ENCODE assay signal across 15 cellular contexts in the genomic region with DNA sequence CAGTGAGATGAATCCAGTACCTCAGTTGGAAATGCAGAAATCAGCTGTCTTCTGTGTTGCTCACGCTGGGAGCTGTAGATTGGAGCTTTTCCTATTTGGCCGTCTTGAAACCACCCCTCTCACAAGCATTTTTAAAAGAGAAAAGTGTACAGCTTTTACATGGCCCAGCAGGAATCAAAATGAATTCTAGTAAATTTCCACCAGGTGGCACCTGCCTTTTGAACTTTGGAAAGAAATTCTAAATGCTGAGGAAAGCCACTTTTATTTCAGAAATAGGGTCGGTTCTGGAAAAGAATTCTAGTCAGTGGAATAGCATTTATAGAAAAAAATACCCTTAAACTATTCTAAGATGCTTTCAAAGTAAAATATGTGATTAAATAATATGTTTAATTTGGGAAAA.
A peak's percentile ranks its signal among the peaks of the same experiment; 100 is the strongest.
DNase-seq lines count a peak whose midpoint lies in the region; ATAC-seq, FAIRE-seq and TF ChIP-seq lines count a peak whose summit lies in the region.
"Had no signal": no experiment of that assay in that cellular context is flagged by ENCODE, and none has a peak within 500 bp of the region (broad histone marks: within the 10 kb centered on the region; RNA-seq: fewer than 3 reads in every experiment).

No MANE protein-coding gene starts in this region.

- no peak overlapping the region for H3K9ac ChIP-seq in Loucy (ENCODE audit: low read depth, low read length, poor library complexity, severe bottlenecking)
- no peak overlapping the region for H3K9ac ChIP-seq in neural progenitor cell

- POLR2A ChIA-PET in CD8-positive, alpha-beta memory T cell (lab: Charles Lee), result no interaction called here

- H3K4me3 ChIP-seq in Loucy (ENCODE audit: low read length, poor library complexity, severe bottlenecking) (no peak overlapping the region), bronchial epithelial cell (ENCODE audit: low read depth, low read length) (no peak overlapping the region), neural progenitor cell (no peak overlapping the region)
- no peak overlapping the region for H3K4me3 ChIP-seq in CD8-positive, alpha-beta memory T cell (ENCODE audit: low read length)

- H3K27ac Mint-ChIP-seq in neural progenitor cell, result no peak overlapping the region
- no peak overlapping the region for H3K27ac Mint-ChIP-seq in CD8-positive, alpha-beta memory T cell
- H3K27ac Mint-ChIP-seq: naive B cell had no signal

- peaks cover 2% of the 10 kb centered on the region for H3K27me3 Mint-ChIP-seq in neural progenitor cell (ENCODE audit: insufficient read depth, low read depth)
- H3K27me3 Mint-ChIP-seq in CD8-positive, alpha-beta memory T cell, result no peaks in the 10 kb centered on the region
- H3K27me3 Mint-ChIP-seq: naive B cell had no signal

- no peaks in the 10 kb centered on the region for H3K36me3 ChIP-seq in Loucy (ENCODE audit: insufficient read depth, low read length)
- H3K36me3 ChIP-seq in bronchial epithelial cell (ENCODE audit: control insufficient read depth, insufficient read depth, low read length), result no peaks in the 10 kb centered on the region
- H3K36me3 ChIP-seq in neural progenitor cell, result no peaks in the 10 kb centered on the region
- no peaks in the 10 kb centered on the region for H3K36me3 ChIP-seq in CD8-positive, alpha-beta memory T cell (ENCODE audit: insufficient read depth, low read length)

- 0 out of 2 replicates have a peak, but pooled peaks have one; percentile 13 for TF ChIP-seq CTCF in Loucy (conservative IDR thresholded peaks at IDR 0.05; ENCODE audit: low read length)
- TF ChIP-seq CTCF in bronchial epithelial cell (IDR thresholded peaks at IDR 0.05; ENCODE audit: insufficient read depth, low read length, severe bottlenecking), result peak; percentile 9
- peak; percentile 23 for TF ChIP-seq CTCF in neural progenitor cell (IDR thresholded peaks at IDR 0.05)

- H3K36me3 Mint-ChIP-seq in neural progenitor cell, result no peaks in the 10 kb centered on the region
- no peaks in the 10 kb centered on the region for H3K36me3 Mint-ChIP-seq in CD8-positive, alpha-beta memory T cell
- H3K36me3 Mint-ChIP-seq: naive B cell had no signal

- no peaks in the 10 kb centered on the region for H3K9me3 ChIP-seq in Loucy (ENCODE audit: insufficient read depth, low read depth, low read length)
- H3K9me3 ChIP-seq in neural progenitor cell (ENCODE audit: low read depth), result no peaks in the 10 kb centered on the region
- no peaks in the 10 kb centered on the region for H3K9me3 ChIP-seq in CD8-positive, alpha-beta memory T cell (ENCODE audit: low read length)

- H3K4me3 Mint-ChIP-seq in neural progenitor cell, result no peak overlapping the region
- H3K4me3 Mint-ChIP-seq in CD8-positive, alpha-beta memory T cell, result no peak overlapping the region
- H3K4me3 Mint-ChIP-seq: naive B cell had no signal

- no peaks in the 10 kb centered on the region for H3K79me2 ChIP-seq in Loucy (ENCODE audit: insufficient read depth, low read length)
- H3K79me2 ChIP-seq in neural progenitor cell (ENCODE audit: low read depth), result no peaks in the 10 kb centered on the region

- DNase-seq in EL (peak; percentile 13), bronchial epithelial cell (ENCODE audit: low read depth) (no peak), neural progenitor cell (ENCODE audit: low spot score) (no peak), HUDEP-2 (lab: John Stamatoyannopoulos, UW; ENCODE audit: unreplicated experiment in 76 of 76) (no peak), NCI-H510A (lab: John Stamatoyannopoulos, UW) (no peak)
- DNase-seq in CD8-positive, alpha-beta memory T cell, result no peak
- DNase-seq: activated CD4-positive, alpha-beta T cell treated with anti-CD3 and anti-CD28 coated beads for 48 hours; activated gamma-delta T cell; effector CD4-positive, alpha-beta T cell; naive B cell; NCI-H146; Right ventricle myocardium superior had no signal

- H3K4me1 ChIP-seq in Loucy (ENCODE audit: insufficient read depth, low read length, poor library complexity, severe bottlenecking) (no peaks in the 10 kb centered on the region), neural progenitor cell (no peaks in the 10 kb centered on the region)
- no peaks in the 10 kb centered on the region for H3K4me1 ChIP-seq in CD8-positive, alpha-beta memory T cell (ENCODE audit: insufficient read depth, low read length)

- no peak overlapping the region for H3K4me2 ChIP-seq in Loucy (ENCODE audit: low read depth, low read length, poor library complexity, severe bottlenecking)
- no peak overlapping the region for H3K4me2 ChIP-seq in neural progenitor cell

- peaks cover 2% of the 10 kb centered on the region for H3K9me3 Mint-ChIP-seq in neural progenitor cell
- H3K9me3 Mint-ChIP-seq in CD8-positive, alpha-beta memory T cell, result peaks cover 0 to 12% (median 3%) of the 10 kb centered on the region in 5 donors

- no peaks in the 10 kb centered on the region for H3K4me1 Mint-ChIP-seq in neural progenitor cell
- H3K4me1 Mint-ChIP-seq in CD8-positive, alpha-beta memory T cell, result no peaks in the 10 kb centered on the region
- H3K4me1 Mint-ChIP-seq: naive B cell had no signal

- H3F3A ChIP-seq in Loucy (ENCODE audit: low read depth), result no peaks in the 10 kb centered on the region
- H3F3A ChIP-seq in neural progenitor cell (ENCODE audit: low read depth), result no peaks in the 10 kb centered on the region

- H4K20me1 ChIP-seq in Loucy (ENCODE audit: insufficient read depth, low read length, poor library complexity, severe bottlenecking), result no peaks in the 10 kb centered on the region
- H4K20me1 ChIP-seq in neural progenitor cell (ENCODE audit: low read depth), result no peaks in the 10 kb centered on the region

- CTCF ChIA-PET in CD8-positive, alpha-beta memory T cell (lab: Charles Lee), result no interaction called here

- no peak for ATAC-seq in HG03097 (IDR thresholded peaks at IDR 0.05; ENCODE audit: low FRiP score, unreplicated experiment)

- H3K27ac ChIP-seq in neural progenitor cell, result no peak overlapping the region
- no peak overlapping the region for H3K27ac ChIP-seq in CD8-positive, alpha-beta memory T cell (ENCODE audit: low read depth, low read length)

- H3K9me2 ChIP-seq in Loucy (replicated peaks; ENCODE audit: low read depth, low read length), result no peaks in the 10 kb centered on the region

- FAIRE-seq in bronchial epithelial cell (lab: Jason Lieb, UNC), result no peak
- FAIRE-seq: H54 had no signal

- H2AFZ ChIP-seq in Loucy (ENCODE audit: low read length) (no peak overlapping the region), neural progenitor cell (replicated peaks) (no peak overlapping the region)

- no peaks in the 10 kb centered on the region for H3K27me3 ChIP-seq in Loucy (ENCODE audit: insufficient read depth, low read length, poor library complexity, severe bottlenecking)
- H3K27me3 ChIP-seq in bronchial epithelial cell (ENCODE audit: control insufficient read depth, insufficient read depth, low read length), result no peaks in the 10 kb centered on the region
- H3K27me3 ChIP-seq in neural progenitor cell, result no peaks in the 10 kb centered on the region
- no peaks in the 10 kb centered on the region for H3K27me3 ChIP-seq in CD8-positive, alpha-beta memory T cell (ENCODE audit: insufficient read depth, low read length, poor library complexity, severe bottlenecking)
